Comparison of ENCODE assay signal across 14 cellular contexts in the genomic region with DNA sequence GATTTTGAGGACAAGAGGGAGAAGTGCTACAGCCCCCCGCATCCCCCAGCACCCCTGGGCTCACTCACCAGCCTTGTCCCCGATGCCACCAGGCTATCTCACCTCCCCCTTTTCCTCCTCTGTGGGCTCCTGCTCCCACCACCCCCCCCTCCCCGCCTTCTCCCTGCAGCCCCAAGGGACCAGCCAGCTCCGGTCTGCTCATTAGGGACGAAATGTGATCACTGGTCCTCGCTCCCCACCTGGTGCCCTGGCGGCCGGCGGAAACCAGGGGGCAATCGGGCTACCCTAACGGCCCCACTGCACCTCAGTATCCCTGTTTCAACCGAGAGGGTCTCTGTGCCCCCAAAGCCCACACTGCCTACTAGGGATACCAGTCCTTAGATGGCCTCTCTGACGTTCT. TPM values are rescaled to one million over a fixed set of nuclear protein-coding genes. Genes with fewer than 3 reads are reported as not detected.
DNase-seq lines count a peak whose midpoint lies in the region; ATAC-seq and TF ChIP-seq lines count a peak whose summit lies in the region.
"Had no signal": no experiment of that assay in that cellular context is flagged by ENCODE, and none has a peak within 500 bp of the region (broad histone marks: within the 10 kb centered on the region; RNA-seq: fewer than 3 reads in every experiment).

No MANE protein-coding gene starts in this region.

- H3K27me3 ChIP-seq in right atrium auricular region, result peaks cover 6 to 19% of the 10 kb centered on the region in 2 donors
- peaks cover 94% of the 10 kb centered on the region for H3K27me3 ChIP-seq in gastroesophageal sphincter
- peaks cover 5 to 21% of the 10 kb centered on the region in 2 donors for H3K27me3 ChIP-seq in uterus

- ATAC-seq in left ventricle myocardium superior (no peak), gastroesophageal sphincter (no peak), HG03342 (IDR thresholded peaks at IDR 0.05; ENCODE audit: unreplicated experiment) (no peak), GM19324 (IDR thresholded peaks at IDR 0.05; ENCODE audit: low FRiP score, unreplicated experiment) (no peak)
- ATAC-seq: K562 had no signal

- H3K36me3 ChIP-seq in right atrium auricular region, result no peaks in the 10 kb centered on the region
- H3K36me3 ChIP-seq in gastroesophageal sphincter, result no peaks in the 10 kb centered on the region
- no peaks in the 10 kb centered on the region for H3K36me3 ChIP-seq in uterus
- H3K36me3 ChIP-seq: cardiac muscle cell had no signal

- WGBS in gastroesophageal sphincter (ENCODE audit: low coverage in 1 of 2), 2 donors, result 0 to 7% methylated on average over 3 to 6 of the region's 13 CpGs

- H3K4me3 ChIP-seq in right atrium auricular region (peak overlapping the region; percentile 28 to 63), gastroesophageal sphincter (no peak overlapping the region), uterus (no peak overlapping the region)
- H3K4me3 ChIP-seq: cardiac muscle cell, K562, PC-9 had no signal

- H3K4me1 ChIP-seq in right atrium auricular region (peaks cover 0 to 47% of the 10 kb centered on the region in 2 donors), gastroesophageal sphincter (peaks cover 0 to 47% (median 0%) of the 10 kb centered on the region in 3 donors), uterus (no peaks in the 10 kb centered on the region)

- H3K9me3 ChIP-seq in right atrium auricular region, result no peaks in the 10 kb centered on the region
- H3K9me3 ChIP-seq in gastroesophageal sphincter, result no peaks in the 10 kb centered on the region
- H3K9me3 ChIP-seq in uterus, result no peaks in the 10 kb centered on the region

- H3K27ac ChIP-seq in right atrium auricular region, result peak overlapping the region; percentile 55 to 82
- peak overlapping the region in 3 of 4 donors; percentile 12 to 74 (median 37) for H3K27ac ChIP-seq in gastroesophageal sphincter
- H3K27ac ChIP-seq in uterus, result peak overlapping the region; percentile 3 to 65
- H3K27ac ChIP-seq: cardiac muscle cell, PC-9 had no signal

- TF ChIP-seq CTCF in right atrium auricular region (IDR thresholded peaks at IDR 0.05) (peak in 1 of 2 donors; percentile 12), gastroesophageal sphincter (IDR thresholded peaks at IDR 0.05) (no peak), uterus (IDR thresholded peaks at IDR 0.05) (no peak)

- intact Hi-C loops in left ventricle myocardium superior (cut with micrococcal nuclease) (no loop called here), uterus (cut with DNase I; ENCODE audit: low total_unique reads) (no loop called here)

- TF ChIP-seq POLR2A in gastroesophageal sphincter (IDR thresholded peaks at IDR 0.05) (no peak), uterus (IDR thresholded peaks at IDR 0.05) (no peak)

- no peak for TF ChIP-seq EP300 in gastroesophageal sphincter (IDR thresholded peaks at IDR 0.05)

- DNase-seq in right atrium auricular region (ENCODE audit: low spot score) (no peak), left ventricle myocardium superior (no peak), uterus (no peak)
- DNase-seq: activated gamma-delta T cell treated with Interleukin-2 at 50 U/mL for 16 hours, DMS79, immature natural killer cell, NCI-H2081 had no signal

RNA-seq across cellular contexts. Expression of gene GPR4, which starts 2.7 kb away (rescaled TPM):
- total RNA-seq in right atrium auricular region (10 to 100 TPM in 1 of 2 donors, 1 to 10 TPM in 1; 6.2 to 12.1 TPM), left ventricle myocardium superior (4.8 TPM), gastroesophageal sphincter (1 to 10 TPM in 3 of 4 donors, under 1 TPM in 1; 0.62 to 4.4 (median 2.8) TPM), uterus (10 to 100 TPM in 1 of 4 donors, 1 to 10 TPM in 2, under 1 TPM in 1; 0.62 to 13.5 (median 6.6) TPM)
- total RNA-seq: cardiac muscle cell; PC-9; T-helper 2 cell treated with Interferon-gamma antibody and Interleukin-4, amounts not matched to agents 100 ng/mL and 5 ng/mL, for 36 hours had no signal

RNA-seq across cellular contexts. Expression of gene OPA3, which starts 14.7 kb away (rescaled TPM):
- 10 to 100 TPM; 15.8 to 33.5 TPM for total RNA-seq in right atrium auricular region
- total RNA-seq in left ventricle myocardium superior, result 26.9 TPM
- total RNA-seq in gastroesophageal sphincter, result 10 to 100 TPM in 3 of 4 donors, 1 to 10 TPM in 1; 5.7 to 14.9 (median 11.6) TPM
- total RNA-seq in uterus, result 1 to 10 TPM; 2.8 to 9.1 (median 5.1) TPM

RNA-seq across cellular contexts. Expression of gene EML2, which starts 39.9 kb away (rescaled TPM):
- total RNA-seq in right atrium auricular region, result 10 to 100 TPM; 18.7 to 22.5 TPM
- 33.4 TPM for total RNA-seq in left ventricle myocardium superior
- total RNA-seq in gastroesophageal sphincter, result 10 to 100 TPM; 18.3 to 29.2 (median 18.9) TPM
- total RNA-seq in uterus, result 10 to 100 TPM in 2 of 4 donors, 1 to 10 TPM in 2; 1.2 to 18.4 (median 11.6) TPM

Comparison
In these comparisons a context has a peak if more than half of its experiments do, and no peak if none do; other contexts are left out.
1. H3K4me3 ChIP-seq: peak in right atrium auricular region (2 of 2); none in gastroesophageal sphincter (0 of 2) and uterus (0 of 2).
2. Peak in every context shown above with its lines, with median percentiles within 50 percentile points of each other: H3K27ac ChIP-seq.